In genomic region chr3:9420850-9421549, GRCh38 we compare ENCODE assay signal across 1 cellular context.
TF ChIP-seq lines count a peak whose summit lies in the region.

No MANE protein-coding gene starts in this region.

TF ChIP-seq in SK-N-SH, 30 proteins besides CTCF, POLR2A, EP300 and RAD21 (continued from another document):
- TF ChIP-seq MAX (IDR thresholded peaks at IDR 0.05; ENCODE audit: low read depth), result peak; percentile 70
- TF ChIP-seq USF1 (IDR thresholded peaks at IDR 0.05; ENCODE audit: borderline replicate concordance, low read depth), result no peak
- TF ChIP-seq, protein P1, sequence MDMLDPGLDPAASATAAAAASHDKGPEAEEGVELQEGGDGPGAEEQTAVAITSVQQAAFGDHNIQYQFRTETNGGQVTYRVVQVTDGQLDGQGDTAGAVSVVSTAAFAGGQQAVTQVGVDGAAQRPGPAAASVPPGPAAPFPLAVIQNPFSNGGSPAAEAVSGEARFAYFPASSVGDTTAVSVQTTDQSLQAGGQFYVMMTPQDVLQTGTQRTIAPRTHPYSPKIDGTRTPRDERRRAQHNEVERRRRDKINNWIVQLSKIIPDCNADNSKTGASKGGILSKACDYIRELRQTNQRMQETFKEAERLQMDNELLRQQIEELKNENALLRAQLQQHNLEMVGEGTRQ (IDR thresholded peaks at IDR 0.05; ENCODE audit: borderline replicate concordance, low read depth, low read length), result no peak
- no peak for TF ChIP-seq GABPA (IDR thresholded peaks at IDR 0.05; ENCODE audit: low read depth)
- no peak for TF ChIP-seq GATA2 (CRISPR knock-in tag; IDR thresholded peaks at IDR 0.05)
- TF ChIP-seq TAF1 (IDR thresholded peaks at IDR 0.05; ENCODE audit: borderline replicate concordance, low read depth, low read length), result no peak
- no peak for TF ChIP-seq MEF2A (IDR thresholded peaks at IDR 0.05; ENCODE audit: borderline replicate concordance, low read depth)
- no peak for TF ChIP-seq CHD2 (IDR thresholded peaks at IDR 0.05; ENCODE audit: low read length, partially characterized antibody)
- TF ChIP-seq TCF12 (IDR thresholded peaks at IDR 0.05), result peak; percentile 19; the same call in 1 of the 2 replicates
TF ChIP-seq in SK-N-SH: peak in this region for 5.
